ENCODE assay signal across 13 cellular contexts in the genomic region with DNA sequence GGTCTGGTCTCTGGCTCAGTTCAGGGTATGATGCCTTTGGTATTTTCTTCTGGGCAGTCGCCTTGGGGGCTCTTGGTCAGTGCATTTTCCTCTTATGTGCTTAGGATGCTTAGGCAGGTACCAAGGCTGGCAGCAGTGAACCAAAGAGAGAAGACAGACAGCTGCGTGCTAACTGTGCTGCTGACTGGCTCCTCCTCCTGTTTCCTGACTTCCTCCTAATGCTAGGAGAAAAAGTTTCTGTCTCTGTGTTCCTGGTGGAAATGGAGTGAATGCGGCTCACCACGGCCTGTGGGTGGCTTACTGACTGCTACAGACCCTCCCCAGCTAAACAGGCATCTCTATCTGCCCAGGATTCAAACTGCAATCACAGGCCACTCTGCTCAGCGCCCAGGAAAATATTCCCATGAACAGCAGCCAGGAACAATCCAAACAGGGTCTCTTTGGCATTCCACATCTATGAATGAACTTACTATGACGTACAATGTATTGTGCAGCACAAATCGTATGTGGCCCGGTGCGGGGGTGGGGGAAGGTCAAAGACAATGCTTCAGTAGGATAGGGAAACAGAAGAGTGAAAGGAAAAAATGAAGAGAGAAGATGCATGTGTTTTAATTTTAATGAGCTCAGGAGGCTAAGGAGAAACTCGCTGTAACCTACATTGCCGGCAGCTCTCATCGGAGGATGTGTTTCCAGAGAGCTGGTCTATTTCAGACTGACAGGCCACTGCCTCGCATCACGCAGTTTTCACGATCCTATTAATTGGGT. TPM values are rescaled to one million over a fixed set of nuclear protein-coding genes. Genes with fewer than 3 reads are reported as not detected.
DNase-seq lines count a peak whose midpoint lies in the region; ATAC-seq and TF ChIP-seq lines count a peak whose summit lies in the region.
"Had no signal": no experiment of that assay in that cellular context is flagged by ENCODE, and none has a peak within 500 bp of the region (broad histone marks: within the 10 kb centered on the region; RNA-seq: fewer than 3 reads in every experiment).

No MANE protein-coding gene starts in this region.

- peak overlapping the region; percentile 91 for H3K4me3 ChIP-seq in BLaER1
- H3K4me3 ChIP-seq: SK-N-MC had no signal

- CTCF ChIA-PET in WTC11 (lab: Charles Lee) = interaction anchor here (0.7 to 3.2 kb wide), 3 partner anchors 12 to 88 kb away, joined by 3 to 24 read pairs (median 5); no protein-coding TSS in a partner anchor

- DNase-seq in MV-4-11 (lab: John Stamatoyannopoulos, UW) (peak; percentile 25), nephron progenitor cell (no peak), WTC11 (ENCODE audit: low spot score) (no peak), epidermal melanocyte (ENCODE audit: insufficient read length, low spot score) (no peak)
- DNase-seq: activated CD8-positive, alpha-beta memory T cell treated with anti-CD3 and anti-CD28 coated beads, Interleukin-2, amount 10 ng/mL, durations not matched to agents 7 days and 5 days; Caco-2; GOT3; NCI-H187 had no signal

- POLR2A ChIA-PET in WTC11 (lab: Charles Lee) = no interaction called here

- ATAC-seq in HG03196 (IDR thresholded peaks at IDR 0.05; ENCODE audit: unreplicated experiment) (no peak), WTC11 (no peak), HG02571 (IDR thresholded peaks at IDR 0.05; ENCODE audit: unreplicated experiment) (no peak)
- ATAC-seq: activated CD8-positive, alpha-beta memory T cell treated with anti-CD3 and anti-CD28 coated beads, Interleukin-2, amount 10 ng/mL, durations not matched to agents 7 days and 5 days had no signal

- H3K27me3 Mint-ChIP-seq in dendritic cell treated with granulocyte-macrophage colony-stimulating factor and Interleukin-4, amounts not matched to agents 40 ng/mL and 50 ng/mL, for 4 days = peaks cover 18% of the 10 kb centered on the region
- H3K27me3 Mint-ChIP-seq in nephron progenitor cell (ENCODE audit: low read depth, poor library complexity) = peaks cover 47% of the 10 kb centered on the region
- H3K27me3 Mint-ChIP-seq in WTC11 (ENCODE audit: low read depth) = peaks cover 46% of the 10 kb centered on the region
- H3K27me3 Mint-ChIP-seq: activated CD8-positive, alpha-beta memory T cell treated with anti-CD3 and anti-CD28 coated beads, Interleukin-2, amount 10 ng/mL, durations not matched to agents 7 days and 5 days had no signal

- peak overlapping the region; percentile 77 for H3K27ac Mint-ChIP-seq in dendritic cell treated with granulocyte-macrophage colony-stimulating factor and Interleukin-4, amounts not matched to agents 40 ng/mL and 50 ng/mL, for 4 days
- no peak overlapping the region for H3K27ac Mint-ChIP-seq in nephron progenitor cell
- no peak overlapping the region for H3K27ac Mint-ChIP-seq in WTC11
- H3K27ac Mint-ChIP-seq: activated CD8-positive, alpha-beta memory T cell treated with anti-CD3 and anti-CD28 coated beads, Interleukin-2, amount 10 ng/mL, durations not matched to agents 7 days and 5 days had no signal

- peaks cover 63% of the 10 kb centered on the region for H3K4me1 ChIP-seq in BLaER1
- H3K4me1 ChIP-seq: Caco-2 had no signal

- peak overlapping the region; percentile 65 for H3K27ac ChIP-seq in BLaER1
- H3K27ac ChIP-seq: SK-N-MC had no signal

- no peaks in the 10 kb centered on the region for H3K9me3 Mint-ChIP-seq in dendritic cell treated with granulocyte-macrophage colony-stimulating factor and Interleukin-4, amounts not matched to agents 40 ng/mL and 50 ng/mL, for 4 days
- H3K9me3 Mint-ChIP-seq in nephron progenitor cell (peaks cover 6% of the 10 kb centered on the region), WTC11 (no peaks in the 10 kb centered on the region)

- H3K36me3 ChIP-seq in BLaER1 = peaks cover 15% of the 10 kb centered on the region

- peaks cover 51% of the 10 kb centered on the region for H3K4me1 Mint-ChIP-seq in dendritic cell treated with granulocyte-macrophage colony-stimulating factor and Interleukin-4, amounts not matched to agents 40 ng/mL and 50 ng/mL, for 4 days (ENCODE audit: low read depth)
- peaks cover 33% of the 10 kb centered on the region for H3K4me1 Mint-ChIP-seq in nephron progenitor cell
- peaks cover 7% of the 10 kb centered on the region for H3K4me1 Mint-ChIP-seq in WTC11

- peaks cover 19% of the 10 kb centered on the region for H3K9me3 ChIP-seq in BLaER1
- H3K9me3 ChIP-seq: Caco-2 had no signal

- H3K36me3 Mint-ChIP-seq in dendritic cell treated with granulocyte-macrophage colony-stimulating factor and Interleukin-4, amounts not matched to agents 40 ng/mL and 50 ng/mL, for 4 days (ENCODE audit: low read depth) = peaks cover 60% of the 10 kb centered on the region
- H3K36me3 Mint-ChIP-seq in nephron progenitor cell (ENCODE audit: low read depth) (no peaks in the 10 kb centered on the region), WTC11 (no peaks in the 10 kb centered on the region)

- no peak for TF ChIP-seq CTCF in nephron progenitor cell (IDR thresholded peaks at IDR 0.05)
- TF ChIP-seq CTCF in WTC11 (IDR thresholded peaks at IDR 0.05) = no peak

- peak overlapping the region; percentile 93 for H3K4me2 ChIP-seq in BLaER1

- peak overlapping the region; percentile 90 for H3K9ac ChIP-seq in BLaER1

- intact Hi-C loops in dendritic cell treated with granulocyte-macrophage colony-stimulating factor and Interleukin-4, amounts not matched to agents 40 ng/mL and 50 ng/mL, for 4 days (cut with micrococcal nuclease) = no loop called here

- H3K4me3 Mint-ChIP-seq in dendritic cell treated with granulocyte-macrophage colony-stimulating factor and Interleukin-4, amounts not matched to agents 40 ng/mL and 50 ng/mL, for 4 days = peak overlapping the region; percentile 33
- H3K4me3 Mint-ChIP-seq in nephron progenitor cell (peak overlapping the region; percentile 28), WTC11 (no peak overlapping the region)
- H3K4me3 Mint-ChIP-seq: activated CD8-positive, alpha-beta memory T cell treated with anti-CD3 and anti-CD28 coated beads, Interleukin-2, amount 10 ng/mL, durations not matched to agents 7 days and 5 days had no signal

- H4K20me1 ChIP-seq in BLaER1 = peaks cover 27% of the 10 kb centered on the region; the same call in 1 of the 2 replicates

- peaks cover 10% of the 10 kb centered on the region; the same call in 1 of the 2 replicates for H3K27me3 ChIP-seq in BLaER1

TF ChIP-seq in WTC11, 78 proteins besides CTCF, POLR2A, EP300 and RAD21 (continues in another document):
- TF ChIP-seq FOXP4 (CRISPR knock-in tag; IDR thresholded peaks at IDR 0.05) (no peak), CREM (CRISPR knock-in tag; IDR thresholded peaks at IDR 0.05) (no peak), NFATC4 (CRISPR knock-in tag; IDR thresholded peaks at IDR 0.05) (no peak), ATF2 (CRISPR knock-in tag; IDR thresholded peaks at IDR 0.05; ENCODE audit: borderline replicate concordance, low read depth) (no peak), JAZF1 (CRISPR knock-in tag; IDR thresholded peaks at IDR 0.05) (no peak)
- TF ChIP-seq, protein P1, sequence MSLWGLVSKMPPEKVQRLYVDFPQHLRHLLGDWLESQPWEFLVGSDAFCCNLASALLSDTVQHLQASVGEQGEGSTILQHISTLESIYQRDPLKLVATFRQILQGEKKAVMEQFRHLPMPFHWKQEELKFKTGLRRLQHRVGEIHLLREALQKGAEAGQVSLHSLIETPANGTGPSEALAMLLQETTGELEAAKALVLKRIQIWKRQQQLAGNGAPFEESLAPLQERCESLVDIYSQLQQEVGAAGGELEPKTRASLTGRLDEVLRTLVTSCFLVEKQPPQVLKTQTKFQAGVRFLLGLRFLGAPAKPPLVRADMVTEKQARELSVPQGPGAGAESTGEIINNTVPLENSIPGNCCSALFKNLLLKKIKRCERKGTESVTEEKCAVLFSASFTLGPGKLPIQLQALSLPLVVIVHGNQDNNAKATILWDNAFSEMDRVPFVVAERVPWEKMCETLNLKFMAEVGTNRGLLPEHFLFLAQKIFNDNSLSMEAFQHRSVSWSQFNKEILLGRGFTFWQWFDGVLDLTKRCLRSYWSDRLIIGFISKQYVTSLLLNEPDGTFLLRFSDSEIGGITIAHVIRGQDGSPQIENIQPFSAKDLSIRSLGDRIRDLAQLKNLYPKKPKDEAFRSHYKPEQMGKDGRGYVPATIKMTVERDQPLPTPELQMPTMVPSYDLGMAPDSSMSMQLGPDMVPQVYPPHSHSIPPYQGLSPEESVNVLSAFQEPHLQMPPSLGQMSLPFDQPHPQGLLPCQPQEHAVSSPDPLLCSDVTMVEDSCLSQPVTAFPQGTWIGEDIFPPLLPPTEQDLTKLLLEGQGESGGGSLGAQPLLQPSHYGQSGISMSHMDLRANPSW (CRISPR knock-in tag; conservative IDR thresholded peaks at IDR 0.05; ENCODE audit: low read depth) = no peak
- TF ChIP-seq, protein P2, sequence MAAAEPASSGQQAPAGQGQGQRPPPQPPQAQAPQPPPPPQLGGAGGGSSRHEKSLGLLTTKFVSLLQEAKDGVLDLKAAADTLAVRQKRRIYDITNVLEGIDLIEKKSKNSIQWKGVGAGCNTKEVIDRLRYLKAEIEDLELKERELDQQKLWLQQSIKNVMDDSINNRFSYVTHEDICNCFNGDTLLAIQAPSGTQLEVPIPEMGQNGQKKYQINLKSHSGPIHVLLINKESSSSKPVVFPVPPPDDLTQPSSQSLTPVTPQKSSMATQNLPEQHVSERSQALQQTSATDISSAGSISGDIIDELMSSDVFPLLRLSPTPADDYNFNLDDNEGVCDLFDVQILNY (CRISPR knock-in tag; IDR thresholded peaks at IDR 0.05) = no peak

RNA-seq across cellular contexts. Expression of gene ABCG1, which starts 2.8 kb away (rescaled TPM):
- 2.9 to 4.0 TPM (median 3.7 TPM) in 3 replicates for total RNA-seq in WTC11 (2021)
- total RNA-seq: Caco-2 had no signal
